29 cellular contexts compared by ENCODE assay signal in genomic region chr2:21346984-21347383, GRCh38.
"Had no signal": no experiment of that assay in that cellular context is flagged by ENCODE, and none has a peak within 500 bp of the region (broad histone marks: within the 10 kb centered on the region; RNA-seq: fewer than 3 reads in every experiment).

No MANE protein-coding gene starts in this region.

- DNase-seq: colonic mucosa; cortex of kidney; dermis blood vessel endothelial cell; dorsolateral prefrontal cortex; effector CD4-positive, alpha-beta T cell; effector CD8-positive, alpha-beta T cell; effector memory CD4-positive, alpha-beta T cell; effector memory CD8-positive, alpha-beta T cell; endodermal cell; erythroblast; esophagus squamous epithelium; foreskin fibroblast; foreskin keratinocyte; foreskin melanocyte; gastrocnemius medialis; glutamatergic neuron; head of caudate nucleus; heart left ventricle; heart right ventricle had no signal

- H3K27ac Mint-ChIP-seq: dendritic cell treated with granulocyte-macrophage colony-stimulating factor and Interleukin-4, amounts not matched to agents 40 ng/mL and 50 ng/mL, for 4 days; effector memory CD8-positive, alpha-beta T cell; endodermal cell had no signal

- H3K36me3 ChIP-seq: colonic mucosa, esophagus muscularis mucosa, esophagus squamous epithelium, gastrocnemius medialis, gastroesophageal sphincter, heart left ventricle, heart right ventricle had no signal

- H3K27ac ChIP-seq: colonic mucosa, coronary artery, dorsolateral prefrontal cortex, epithelial cell of prostate, esophagus muscularis mucosa, esophagus squamous epithelium, foreskin keratinocyte, gastrocnemius medialis, gastroesophageal sphincter, heart left ventricle, heart right ventricle had no signal

- H3K4me3 Mint-ChIP-seq: dendritic cell treated with granulocyte-macrophage colony-stimulating factor and Interleukin-4, amounts not matched to agents 40 ng/mL and 50 ng/mL, for 4 days; effector memory CD8-positive, alpha-beta T cell; endodermal cell had no signal

- ATAC-seq: effector memory CD8-positive, alpha-beta T cell; esophagus mucosa; foreskin keratinocyte; gastrocnemius medialis; gastroesophageal sphincter; heart left ventricle; heart right ventricle had no signal

- H3K27me3 ChIP-seq: colonic mucosa, dorsolateral prefrontal cortex, esophagus muscularis mucosa, esophagus squamous epithelium, foreskin keratinocyte, gastrocnemius medialis, gastroesophageal sphincter, heart left ventricle, heart right ventricle had no signal

- H3K4me3 ChIP-seq: colonic mucosa, coronary artery, dorsolateral prefrontal cortex, esophagus muscularis mucosa, esophagus squamous epithelium, gastrocnemius medialis, gastroesophageal sphincter, heart left ventricle, heart right ventricle had no signal

- FAIRE-seq: colon, endometrium, endothelial cell of umbilical vein, frontal cortex had no signal

- H3K9me3 ChIP-seq: colonic mucosa, esophagus muscularis mucosa, esophagus squamous epithelium, gastrocnemius medialis, gastroesophageal sphincter had no signal

- H3K27me3 Mint-ChIP-seq: dendritic cell treated with granulocyte-macrophage colony-stimulating factor and Interleukin-4, amounts not matched to agents 40 ng/mL and 50 ng/mL, for 4 days; effector memory CD8-positive, alpha-beta T cell had no signal

- H3K4me1 ChIP-seq: colonic mucosa, esophagus muscularis mucosa, esophagus squamous epithelium, foreskin keratinocyte, gastrocnemius medialis, gastroesophageal sphincter, heart left ventricle, heart right ventricle had no signal

- H3K4me1 Mint-ChIP-seq: endodermal cell had no signal
